In the genomic region with DNA sequence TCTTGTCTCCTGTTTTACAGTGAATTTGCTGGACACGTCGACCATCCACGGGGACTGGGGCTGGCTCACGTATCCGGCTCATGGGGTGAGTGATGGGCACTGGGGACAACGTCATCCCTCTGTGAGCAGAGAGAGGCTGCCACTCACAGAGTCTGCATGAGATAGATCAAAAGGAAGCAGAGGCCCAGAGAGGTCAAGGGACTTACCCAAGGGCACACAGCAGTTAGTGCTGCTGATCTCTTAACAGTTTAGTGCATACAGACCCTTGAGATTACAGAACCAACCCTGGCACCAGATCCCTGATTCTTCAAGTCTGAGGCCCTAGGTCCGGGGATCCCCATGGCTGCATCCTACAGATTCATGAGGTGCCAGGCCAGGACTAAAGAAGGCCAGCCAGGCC, we compare ENCODE assay signal across 32 cellular contexts. TPM values are rescaled to one million over a fixed set of nuclear protein-coding genes. Genes with fewer than 3 reads are reported as not detected.
"Had no signal": no experiment of that assay in that cellular context is flagged by ENCODE, and none has a peak within 500 bp of the region (broad histone marks: within the 10 kb centered on the region; RNA-seq: fewer than 3 reads in every experiment).

No MANE protein-coding gene starts in this region.

- H3K27ac ChIP-seq: colonic mucosa, epithelial cell of prostate, esophagus squamous epithelium, gastrocnemius medialis, heart right ventricle, left lung, lower lobe of right lung had no signal

- DNase-seq: colonic mucosa; cortex of kidney; effector CD8-positive, alpha-beta T cell; effector memory CD8-positive, alpha-beta T cell; endodermal cell; erythroblast; esophagus squamous epithelium; foreskin fibroblast; foreskin melanocyte; gastrocnemius medialis; glutamatergic neuron; head of caudate nucleus; heart right ventricle; hippocampal formation; left cardiac atrium; left lung; left ventricle myocardium superior; lower lobe of right lung; mesenchymal stem cell; mucosa of descending colon had no signal

- H3K4me1 ChIP-seq: colonic mucosa, esophagus squamous epithelium, gastrocnemius medialis, heart right ventricle, left lung, lower lobe of right lung had no signal

- H3K4me3 ChIP-seq: colonic mucosa, esophagus squamous epithelium, gastrocnemius medialis, heart right ventricle, left lung, lower lobe of right lung, mucosa of descending colon had no signal

- H3K36me3 ChIP-seq: colonic mucosa, esophagus squamous epithelium, gastrocnemius medialis, heart right ventricle, left lung, lower lobe of right lung had no signal

- ATAC-seq: effector memory CD8-positive, alpha-beta T cell; esophagus mucosa; gastrocnemius medialis; heart right ventricle; left cardiac atrium; left lung; left ventricle myocardium superior; lower lobe of right lung; mucosa of descending colon had no signal

- FAIRE-seq: endometrium, islet of Langerhans, keratinocyte had no signal

- H3K9me3 ChIP-seq: colonic mucosa, esophagus squamous epithelium, gastrocnemius medialis, heart right ventricle, left lung, lower lobe of right lung, mucosa of descending colon had no signal

RNA-seq across cellular contexts. Expression of a gene that starts 6.0 kb away (rescaled TPM):
- total RNA-seq: colonic mucosa, dermis microvascular lymphatic vessel endothelial cell, gastrocnemius medialis, glomerular endothelial cell, kidney epithelial cell, left cardiac atrium, left lung, left ventricle myocardium superior, lower lobe of right lung, lung microvascular endothelial cell, mesenteric fat pad, mesothelial cell of epicardium, mucosa of descending colon, myocyte had no signal
